33 cellular contexts compared by ENCODE assay signal in the genomic region with DNA sequence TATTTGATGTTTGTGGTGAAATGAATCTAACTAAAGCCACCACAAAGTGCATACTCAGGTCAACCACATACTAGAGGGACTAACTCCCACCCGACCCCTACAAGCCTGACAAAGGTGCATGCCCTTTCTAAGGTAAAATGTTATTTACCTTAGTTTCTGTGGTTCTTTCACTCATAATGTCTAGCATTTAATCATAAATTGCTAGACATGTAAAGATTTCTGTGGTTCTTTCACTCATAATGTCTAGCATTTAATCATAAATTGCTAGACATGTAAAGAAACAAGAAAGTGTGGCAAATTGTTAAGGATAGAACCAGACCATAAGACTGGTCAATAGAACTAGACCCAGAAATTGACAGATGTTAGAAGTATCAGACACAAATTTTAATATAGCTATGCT.
"Had no signal": no experiment of that assay in that cellular context is flagged by ENCODE, and none has a peak within 500 bp of the region (broad histone marks: within the 10 kb centered on the region; RNA-seq: fewer than 3 reads in every experiment).

No MANE protein-coding gene starts in this region.

- ATAC-seq: activated naive CD4-positive, alpha-beta T cell treated with anti-CD3 and anti-CD28 coated beads, Interleukin-2, amount 50 U/mL, for 72 hours; activated naive CD8-positive, alpha-beta T cell treated with anti-CD3 and anti-CD28 coated beads, Interleukin-2, amount 50 U/mL, for 24 hours; activated T-cell treated with anti-CD3 and anti-CD28 coated beads, Interleukin-2, amount 50 U/mL, for 4 hours; activated T-cell treated with anti-CD3 and anti-CD28 coated beads, Interleukin-2, amount 50 U/mL, for 72 hours; activated T-helper 17 cell treated with anti-CD3 and anti-CD28 coated beads, Interleukin-2, amount 50 U/mL, for 72 hours; body of pancreas had no signal

- H3K9me3 ChIP-seq: adrenal gland had no signal

- FAIRE-seq: astrocyte, bronchial epithelial cell had no signal

- H3K36me3 ChIP-seq: adrenal gland, ascending aorta, brain microvascular endothelial cell, breast epithelium, cardiac muscle cell had no signal

- H3K27ac ChIP-seq: adrenal gland, ascending aorta, body of pancreas, brain microvascular endothelial cell, breast epithelium, cardiac muscle cell had no signal

- H3K27me3 ChIP-seq: adrenal gland, ascending aorta, body of pancreas, brain microvascular endothelial cell, breast epithelium, cardiac muscle cell had no signal

- DNase-seq: activated effector memory CD4-positive, alpha-beta T cell treated with anti-CD3 and anti-CD28 coated beads, Interleukin-2, amount 50 U/mL, for 16 hours; activated effector memory CD4-positive, alpha-beta T cell treated with Interleukin-2 at 50 U/mL for 16 hours; activated gamma-delta T cell; activated gamma-delta T cell treated with Interleukin-2 at 50 U/mL for 16 hours; activated naive CD4-positive, alpha-beta T cell; activated naive CD4-positive, alpha-beta T cell treated with anti-CD3 and anti-CD28 coated beads for 36 hours; activated naive CD4-positive, alpha-beta T cell treated with anti-CD3 and anti-CD28 coated beads, Interleukin-2, amount 10 ng/mL, durations not matched to agents 7 days and 5 days; activated naive CD4-positive, alpha-beta T cell treated with anti-CD3 and anti-CD28 coated beads, Interleukin-2, amount 50 U/mL, for 16 hours; activated naive CD4-positive, alpha-beta T cell treated with Interleukin-2 at 50 U/mL for 16 hours; activated naive CD8-positive, alpha-beta T cell treated with anti-CD3 and anti-CD28 coated beads for 36 hours; activated naive CD8-positive, alpha-beta T cell treated with anti-CD3 and anti-CD28 coated beads, Interleukin-2, amount 10 ng/mL, durations not matched to agents 7 days and 5 days; activated naive CD8-positive, alpha-beta T cell treated with anti-CD3 and anti-CD28 coated beads, Interleukin-2, amount 50 U/mL, for 24 hours; activated T-cell treated with anti-CD3 and anti-CD28 coated beads, Interleukin-2, amount 50 U/mL, for 1 hour; activated T-cell treated with anti-CD3 and anti-CD28 coated beads, Interleukin-2, amount 50 U/mL, for 24 hours; activated T-cell treated with anti-CD3 and anti-CD28 coated beads, Interleukin-2, amount 50 U/mL, for 4 hours; activated T-cell treated with anti-CD3 and anti-CD28 coated beads, Interleukin-2, amount 50 U/mL, for 48 hours; activated T-cell treated with anti-CD3 and anti-CD28 coated beads, Interleukin-2, amount 50 U/mL, for 72 hours; adrenal gland; amniotic stem cell; amygdala; anterior cingulate cortex; aorta; body of pancreas; brain microvascular endothelial cell; caudate nucleus; central memory CD4-positive, alpha-beta T cell had no signal

- H3K4me3 ChIP-seq: adrenal gland, ascending aorta, body of pancreas, breast epithelium, cardiac muscle cell had no signal

- H3K4me1 ChIP-seq: adrenal gland, body of pancreas, breast epithelium had no signal
